ENCODE assay signal across 8 cellular contexts in the genomic region with DNA sequence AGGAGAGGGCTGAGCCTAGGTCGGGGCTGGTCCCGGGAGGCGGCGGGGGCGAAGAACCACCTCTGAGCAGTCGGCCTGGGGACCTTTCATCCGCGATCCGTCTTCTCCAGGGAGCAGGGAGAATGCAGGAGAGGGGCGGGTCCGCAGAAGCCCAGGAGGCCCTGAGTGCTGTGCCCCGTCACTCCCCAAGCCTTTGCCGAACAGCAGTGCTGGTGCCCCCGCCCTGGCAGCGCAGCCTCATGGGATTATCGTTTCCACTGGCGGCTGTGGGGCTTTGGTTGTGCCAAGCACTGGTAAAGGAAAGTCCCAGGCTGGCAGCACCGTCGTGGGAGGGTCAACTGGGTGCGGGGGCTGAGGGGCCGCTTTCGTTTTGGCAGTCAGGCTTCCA. TPM values are rescaled to one million over a fixed set of nuclear protein-coding genes. Genes with fewer than 3 reads are reported as not detected.
DNase-seq lines count a peak whose midpoint lies in the region; ATAC-seq and TF ChIP-seq lines count a peak whose summit lies in the region.

No MANE protein-coding gene starts in this region.

- H3K27ac Mint-ChIP-seq in nephron = no peak overlapping the region

- peak; percentile 4 for ATAC-seq in GM18511 (IDR thresholded peaks at IDR 0.05; ENCODE audit: unreplicated experiment)

- peak overlapping the region; percentile 95 to 97 (median 96) for H3K4me3 Mint-ChIP-seq in nephron

- peak overlapping the region; percentile 95 for H3K4me3 ChIP-seq in OCI-LY1 (ENCODE audit: low read depth, low read length, poor library complexity, severe bottlenecking)
- peak overlapping the region; percentile 82 for H3K4me3 ChIP-seq in effector memory CD4-positive, alpha-beta T cell (ENCODE audit: insufficient read depth, low read depth, low read length, poor library complexity, severe bottlenecking)

- CTCF ChIA-PET in GM10248 (lab: Yijun Ruan, JAX) = interaction anchor here (0.7 to 1.2 kb wide), 3 partner anchors 11 to 76 kb away, joined by 3 to 5 read pairs (median 3); a partner anchor contains a TSS

- no peaks in the 10 kb centered on the region for H3K9me3 Mint-ChIP-seq in nephron

- peaks cover 34% of the 10 kb centered on the region for H3K36me3 ChIP-seq in OCI-LY1 (ENCODE audit: insufficient read depth, low read length)
- H3K36me3 ChIP-seq in effector memory CD4-positive, alpha-beta T cell (ENCODE audit: control insufficient read depth, insufficient read depth, low read length) = peaks cover 35% of the 10 kb centered on the region

- H3K4me1 Mint-ChIP-seq in nephron = peaks cover 14% of the 10 kb centered on the region

- POLR2A ChIA-PET in GM10248 (lab: Yijun Ruan, JAX) = interaction anchor here (1.2 to 1.3 kb wide), 2 partner anchors 10 to 183 kb away, joined by 3 read pairs; a partner anchor contains a TSS

- no peak overlapping the region for H2AFZ ChIP-seq in OCI-LY1 (ENCODE audit: low read length)

- no peaks in the 10 kb centered on the region for H3K27me3 ChIP-seq in OCI-LY1 (ENCODE audit: insufficient read depth, low read length)
- H3K27me3 ChIP-seq in effector memory CD4-positive, alpha-beta T cell (replicated peaks; ENCODE audit: control insufficient read depth, insufficient read depth, low read length, poor library complexity, severe bottlenecking) = no peaks in the 10 kb centered on the region

- peaks cover 4% of the 10 kb centered on the region; the same call in 1 of the 2 replicates for H3K79me2 ChIP-seq in OCI-LY1 (ENCODE audit: insufficient read depth, low read length)

- no peaks in the 10 kb centered on the region for H3K9me2 ChIP-seq in OCI-LY1 (ENCODE audit: low read depth, low read length)

- H3K27ac ChIP-seq in OCI-LY1 (ENCODE audit: low read depth, low read length, poor library complexity, severe bottlenecking) = no peak overlapping the region
- H3K27ac ChIP-seq in effector memory CD4-positive, alpha-beta T cell (ENCODE audit: insufficient read depth, low read length, poor library complexity, severe bottlenecking) = peak overlapping the region; percentile 80

- DNase-seq in effector memory CD4-positive, alpha-beta T cell = no peak
- no peak for DNase-seq in SHP77 treated with DMSO at 0.1 percent for 48 hours (lab: John Stamatoyannopoulos, UW)
- no peak for DNase-seq in dermis blood vessel endothelial cell
- no peak for DNase-seq in GM10248 (ENCODE audit: extremely low spot score)
- no peak for DNase-seq in NCI-H1417 treated with DMSO at 0.1 percent for 48 hours (lab: John Stamatoyannopoulos, UW)

- peaks cover 2% of the 10 kb centered on the region for H3K36me3 Mint-ChIP-seq in nephron (ENCODE audit: low read depth)

- no peaks in the 10 kb centered on the region for H3K9me3 ChIP-seq in OCI-LY1 (ENCODE audit: low read length)
- no peaks in the 10 kb centered on the region for H3K9me3 ChIP-seq in effector memory CD4-positive, alpha-beta T cell (ENCODE audit: control insufficient read depth, low read length)

- TF ChIP-seq CTCF in OCI-LY1 (IDR thresholded peaks at IDR 0.05; ENCODE audit: low read length) (no peak), nephron (IDR thresholded peaks at IDR 0.05; ENCODE audit: unreplicated experiment in 3 of 3) (no peak), GM10248 (IDR thresholded peaks at IDR 0.05; ENCODE audit: control extremely low read depth, extremely low read depth, low read depth, missing control alignments) (no peak)

- H4K20me1 ChIP-seq in OCI-LY1 (ENCODE audit: insufficient read depth, low read length) = no peaks in the 10 kb centered on the region

- peak overlapping the region; percentile 81 for H3K9ac ChIP-seq in OCI-LY1 (ENCODE audit: low read length)

- peaks cover 6% of the 10 kb centered on the region for H3K27me3 Mint-ChIP-seq in nephron (ENCODE audit: low read depth)

- H3K4me2 ChIP-seq in OCI-LY1 (ENCODE audit: low read length) = peak overlapping the region; percentile 86

- H3K4me1 ChIP-seq in OCI-LY1 (ENCODE audit: insufficient read depth, low read length, severe bottlenecking) = peaks cover 27% of the 10 kb centered on the region
- H3K4me1 ChIP-seq in effector memory CD4-positive, alpha-beta T cell (ENCODE audit: control insufficient read depth, insufficient read depth, low read length, poor library complexity, severe bottlenecking) = peaks cover 17% of the 10 kb centered on the region

- no peaks in the 10 kb centered on the region for H3F3A ChIP-seq in OCI-LY1 (ENCODE audit: insufficient read depth, low read length)

RNA-seq across cellular contexts. Expression of a gene that starts 0.6 kb away (rescaled TPM):
- total RNA-seq in dermis blood vessel endothelial cell = 46.1 and 71.8 TPM in 2 replicates

RNA-seq across cellular contexts. Expression of a gene that starts 5.8 kb away (rescaled TPM):
- total RNA-seq in dermis blood vessel endothelial cell = not detected in 2 replicates

RNA-seq across cellular contexts. Expression of a gene that starts 7.9 kb away (rescaled TPM):
- total RNA-seq in dermis blood vessel endothelial cell = 1,669 and 1,784 TPM in 2 replicates

RNA-seq across cellular contexts. Expression of a gene that starts 8.8 kb away (rescaled TPM):
- total RNA-seq in dermis blood vessel endothelial cell = 0.34 TPM in 1 of 2 replicates, not detected in the other

RNA-seq across cellular contexts. Expression of a gene that starts 11.5 kb away (rescaled TPM):
- total RNA-seq in dermis blood vessel endothelial cell = 9.0 and 13.4 TPM in 2 replicates
